In the genomic region with DNA sequence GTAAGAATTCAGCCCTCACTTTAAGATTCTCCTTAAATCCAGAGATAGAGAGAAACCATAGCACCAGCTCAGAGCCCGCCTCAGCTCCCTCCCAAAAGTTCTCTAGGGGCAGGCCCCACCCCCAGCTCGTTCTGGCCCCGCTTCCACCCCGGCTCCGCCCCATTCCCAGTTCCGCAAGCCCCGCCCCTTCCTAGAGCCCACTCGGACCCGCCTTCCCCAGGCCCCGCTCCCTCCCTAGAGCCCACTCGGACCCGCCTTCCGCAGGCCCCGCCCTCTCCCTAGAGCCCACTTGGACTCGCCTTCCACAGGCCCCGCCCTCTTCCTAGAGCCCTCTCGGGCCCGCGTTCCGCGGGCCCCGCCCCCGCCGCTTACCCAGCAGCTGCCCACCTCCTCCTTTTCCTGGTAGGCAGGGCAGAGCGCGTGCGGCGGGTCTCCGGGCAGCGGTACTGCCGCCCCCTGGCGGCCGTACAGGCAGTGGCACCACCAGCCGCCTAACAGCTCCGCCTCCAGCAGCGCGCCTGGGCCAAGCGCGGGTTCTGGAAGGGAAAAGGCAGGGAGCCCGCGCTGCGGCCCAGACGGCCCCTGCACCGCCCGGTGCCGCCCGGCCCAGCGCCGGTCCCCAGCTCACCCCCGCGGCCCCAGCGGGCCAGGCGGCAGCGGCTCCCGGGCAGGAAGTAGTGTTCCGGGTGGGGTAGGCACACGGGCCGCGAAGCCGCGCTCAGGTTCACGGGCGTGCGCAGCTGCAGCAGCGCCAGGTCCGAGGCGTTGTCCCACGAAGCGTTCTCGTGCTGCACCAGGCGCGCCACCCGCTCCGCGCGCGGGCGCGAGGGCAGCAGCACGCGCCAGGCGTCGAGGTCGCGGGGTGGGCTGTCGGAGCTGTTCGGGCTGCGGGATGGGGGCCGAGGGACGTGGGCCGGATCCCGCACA, we compare ENCODE assay signal across 8 cellular contexts. TPM values are rescaled to one million over a fixed set of nuclear protein-coding genes. Genes with fewer than 3 reads are reported as not detected.
DNase-seq lines count a peak whose midpoint lies in the region; ATAC-seq and TF ChIP-seq lines count a peak whose summit lies in the region.

No MANE protein-coding gene starts in this region.

- TF ChIP-seq EP300 in tibial nerve (IDR thresholded peaks at IDR 0.05): peak; percentile 81 to 92

- H3K79me2 ChIP-seq in parathyroid adenoma: no peaks in the 10 kb centered on the region

- TF ChIP-seq POLR2A in tibial nerve (IDR thresholded peaks at IDR 0.05): peak in 1 of 2 donors; percentile 66

- H3K9me3 ChIP-seq in parathyroid adenoma (ENCODE audit: control insufficient read depth, low read length) (no peaks in the 10 kb centered on the region), tibial nerve (no peaks in the 10 kb centered on the region)

- H3K9me3 Mint-ChIP-seq in activated naive CD8-positive, alpha-beta T cell treated with anti-CD3 and anti-CD28 coated beads, Interleukin-2, amount 10 ng/mL, durations not matched to agents 7 days and 5 days: no peaks in the 10 kb centered on the region

- ATAC-seq in HG02759 (IDR thresholded peaks at IDR 0.05; ENCODE audit: unreplicated experiment): peak; percentile 89
- peak; percentile 87 for ATAC-seq in activated naive CD8-positive, alpha-beta T cell treated with anti-CD3 and anti-CD28 coated beads, Interleukin-2, amount 10 ng/mL, durations not matched to agents 7 days and 5 days (ENCODE audit: low read depth)
- peak; percentile 96 for ATAC-seq in Right ventricle myocardium superior (ENCODE audit: poor library complexity)

- peak overlapping the region; percentile 81 for H3K4me2 ChIP-seq in parathyroid adenoma (ENCODE audit: low read length)

- H3K36me3 ChIP-seq in parathyroid adenoma (ENCODE audit: control insufficient read depth, insufficient read depth, low read length): no peaks in the 10 kb centered on the region
- no peaks in the 10 kb centered on the region for H3K36me3 ChIP-seq in tibial nerve

- 1 to 2% methylated on average over 45 to 56 of the region's 92 CpGs for WGBS in tibial nerve, 2 donors

- peak overlapping the region; percentile 69 for H3K27ac ChIP-seq in parathyroid adenoma
- H3K27ac ChIP-seq in tibial nerve: peak overlapping the region; percentile 72 to 89 (median 84)

- POLR2A ChIA-PET in activated naive CD8-positive, alpha-beta T cell treated with anti-CD3 and anti-CD28 coated beads, Interleukin-2, amount 10 ng/mL, durations not matched to agents 7 days and 5 days (lab: Charles Lee): interaction anchor here (0.6 to 3.4 kb wide), 29 partner anchors 9 to 729 kb away, joined by 3 to 138 read pairs (median 4); a partner anchor contains a TSS

- DNase-seq in NCI-H1105 treated with DMSO at 0.1 percent for 48 hours (lab: John Stamatoyannopoulos, UW) (peak; percentile 96), SKM-1 treated with dmso at 0.1 percent for 144 hours (lab: John Stamatoyannopoulos, UW; ENCODE audit: unreplicated experiment) (peak; percentile 97), Right ventricle myocardium superior (peak; percentile 99), tibial nerve (ENCODE audit: low spot score in 2 of 2) (peak; percentile 98)
- DNase-seq in activated naive CD8-positive, alpha-beta T cell treated with anti-CD3 and anti-CD28 coated beads, Interleukin-2, amount 10 ng/mL, durations not matched to agents 7 days and 5 days: peak; percentile 98

- intact Hi-C loops in Right ventricle myocardium superior (cut with DNase I): loop anchor here (5.0 to 10.0 kb wide), 2 partner anchors 110 to 158 kb away; a partner anchor contains a TSS

- peaks cover 1% of the 10 kb centered on the region for H3K27me3 Mint-ChIP-seq in activated naive CD8-positive, alpha-beta T cell treated with anti-CD3 and anti-CD28 coated beads, Interleukin-2, amount 10 ng/mL, durations not matched to agents 7 days and 5 days

- H3K27ac Mint-ChIP-seq in activated naive CD8-positive, alpha-beta T cell treated with anti-CD3 and anti-CD28 coated beads, Interleukin-2, amount 10 ng/mL, durations not matched to agents 7 days and 5 days: peak overlapping the region; percentile 89

- TF ChIP-seq CTCF in GM12872 (IDR thresholded peaks at IDR 0.05; ENCODE audit: insufficient read depth, low read depth, low read length) (peak; percentile 90), parathyroid adenoma (IDR thresholded peaks at IDR 0.05) (peak; percentile 98), tibial nerve (IDR thresholded peaks at IDR 0.05) (peak; percentile 98 to 100 (median 99))

- peak overlapping the region; percentile 86 for H3K4me3 Mint-ChIP-seq in activated naive CD8-positive, alpha-beta T cell treated with anti-CD3 and anti-CD28 coated beads, Interleukin-2, amount 10 ng/mL, durations not matched to agents 7 days and 5 days

- H3K4me1 ChIP-seq in parathyroid adenoma (peaks cover 15% of the 10 kb centered on the region), tibial nerve (peaks cover 0 to 33% (median 12%) of the 10 kb centered on the region in 4 donors)

- H3K27me3 ChIP-seq in parathyroid adenoma (ENCODE audit: control insufficient read depth, insufficient read depth, low read length): no peaks in the 10 kb centered on the region
- peaks cover 0 to 7% of the 10 kb centered on the region in 2 donors for H3K27me3 ChIP-seq in tibial nerve

- no peak overlapping the region for H3K9ac ChIP-seq in parathyroid adenoma

- H3K4me3 ChIP-seq in parathyroid adenoma (ENCODE audit: low read depth, low read length) (peak overlapping the region; percentile 26), tibial nerve (peak overlapping the region; percentile 36 to 64 (median 44))

- no peaks in the 10 kb centered on the region for H3K36me3 Mint-ChIP-seq in activated naive CD8-positive, alpha-beta T cell treated with anti-CD3 and anti-CD28 coated beads, Interleukin-2, amount 10 ng/mL, durations not matched to agents 7 days and 5 days

- H3K4me1 Mint-ChIP-seq in activated naive CD8-positive, alpha-beta T cell treated with anti-CD3 and anti-CD28 coated beads, Interleukin-2, amount 10 ng/mL, durations not matched to agents 7 days and 5 days: peaks cover 5% of the 10 kb centered on the region

- H2AFZ ChIP-seq in parathyroid adenoma: peak overlapping the region; percentile 98

RNA-seq across cellular contexts. Expression of a gene that starts 6.8 kb away (rescaled TPM):
- not detected for total RNA-seq in activated naive CD8-positive, alpha-beta T cell treated with anti-CD3 and anti-CD28 coated beads, Interleukin-2, amount 10 ng/mL, durations not matched to agents 7 days and 5 days
- total RNA-seq in Right ventricle myocardium superior (not detected), tibial nerve (under 1 TPM in 1 of 4 donors, not detected in 3; 0.20 TPM)

RNA-seq across cellular contexts. Expression of a gene that starts 7.5 kb away (rescaled TPM):
- total RNA-seq in activated naive CD8-positive, alpha-beta T cell treated with anti-CD3 and anti-CD28 coated beads, Interleukin-2, amount 10 ng/mL, durations not matched to agents 7 days and 5 days: 1 to 10 TPM in 1 of 2 experiments, under 1 TPM in 1; 0.31 to 1.1 TPM
- total RNA-seq in Right ventricle myocardium superior (2.2 TPM), tibial nerve (10 to 100 TPM in 2 of 4 donors, 1 to 10 TPM in 2; 6.5 to 21.3 (median 10.8) TPM)

RNA-seq across cellular contexts. Expression of a gene that starts 24.9 kb away (rescaled TPM):
- total RNA-seq in activated naive CD8-positive, alpha-beta T cell treated with anti-CD3 and anti-CD28 coated beads, Interleukin-2, amount 10 ng/mL, durations not matched to agents 7 days and 5 days: 10 to 100 TPM; 66.5 to 72.9 TPM
- total RNA-seq in Right ventricle myocardium superior (60.3 TPM), tibial nerve (10 to 100 TPM; 79.5 to 99.0 (median 92.7) TPM)

RNA-seq across cellular contexts. Expression of a gene that starts 34.2 kb away (rescaled TPM):
- 10 to 100 TPM; 35.8 to 37.0 TPM for total RNA-seq in activated naive CD8-positive, alpha-beta T cell treated with anti-CD3 and anti-CD28 coated beads, Interleukin-2, amount 10 ng/mL, durations not matched to agents 7 days and 5 days
- total RNA-seq in Right ventricle myocardium superior (84.3 TPM), tibial nerve (10 to 100 TPM; 37.9 to 53.4 (median 45.6) TPM)

RNA-seq across cellular contexts. Expression of a gene that starts 37.6 kb away (rescaled TPM):
- 100 to 1,000 TPM; 540 to 618 TPM for total RNA-seq in activated naive CD8-positive, alpha-beta T cell treated with anti-CD3 and anti-CD28 coated beads, Interleukin-2, amount 10 ng/mL, durations not matched to agents 7 days and 5 days
- total RNA-seq in Right ventricle myocardium superior (79.3 TPM), tibial nerve (100 to 1,000 TPM in 3 of 4 donors, 10 to 100 TPM in 1; 91.8 to 125 (median 109) TPM)

Comparison
In these comparisons a context has a peak if more than half of its experiments do, and no peak if none do; other contexts are left out.
1. Peak in every context shown above with its lines: DNase-seq, ATAC-seq, H3K4me3 ChIP-seq and H3K27ac ChIP-seq.